ENCODE assay signal across 25 cellular contexts in the genomic region with DNA sequence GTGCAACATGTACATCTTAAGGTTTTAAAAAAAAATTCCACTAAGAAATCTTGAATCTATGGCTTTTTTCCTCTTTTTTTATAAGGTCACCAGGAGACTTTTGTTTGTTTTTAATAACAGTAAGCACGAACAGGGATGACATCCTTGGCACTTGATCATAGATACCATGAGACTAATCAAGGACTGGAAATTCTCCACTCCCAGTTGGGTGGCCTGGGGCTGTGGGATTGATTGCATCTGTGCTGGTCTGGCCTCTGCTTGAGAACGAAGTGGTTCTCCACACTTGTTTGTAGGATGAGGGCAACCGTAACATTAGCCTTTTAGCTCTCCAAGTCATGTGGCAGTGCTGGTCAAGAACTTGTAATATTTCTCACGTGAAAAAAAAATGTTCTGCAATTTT. TPM values are rescaled to one million over a fixed set of nuclear protein-coding genes. Genes with fewer than 3 reads are reported as not detected.
DNase-seq lines count a peak whose midpoint lies in the region; ATAC-seq and TF ChIP-seq lines count a peak whose summit lies in the region.
"Had no signal": no experiment of that assay in that cellular context is flagged by ENCODE, and none has a peak within 500 bp of the region (broad histone marks: within the 10 kb centered on the region; RNA-seq: fewer than 3 reads in every experiment).

No MANE protein-coding gene starts in this region.

- peak; percentile 25 for DNase-seq in EL
- DNase-seq in SJCRH30 = peak; percentile 38 to 55
- peak; percentile 41 for DNase-seq in fibroblast of mammary gland (ENCODE audit: low read depth)
- peak; percentile 97 to 98 for DNase-seq in trophoblast cell
- DNase-seq in SHP77 treated with DMSO at 0.1 percent for 48 hours (lab: John Stamatoyannopoulos, UW) = no peak
- DNase-seq in NCI-H2227 (lab: John Stamatoyannopoulos, UW; ENCODE audit: unreplicated experiment) = no peak
- no peak for DNase-seq in NCI-H345 (lab: John Stamatoyannopoulos, UW)
- DNase-seq: activated CD4-positive, alpha-beta T cell treated with anti-CD3 and anti-CD28 coated beads, Interleukin-2, amount 50 U/mL, for 4 hours; activated naive CD4-positive, alpha-beta T cell treated with anti-CD3 and anti-CD28 coated beads, Interleukin-2, amount 10 ng/mL, durations not matched to agents 7 days and 5 days; activated T-cell treated with anti-CD3 and anti-CD28 coated beads, Interleukin-2, amount 50 U/mL, for 72 hours; CD4-positive, CD25-positive, alpha-beta regulatory T cell; cerebellar nuclear complex; dorsolateral prefrontal cortex; KG1; mucosa of descending colon; NCI-H1417; NCI-H446; NCI-H774; nephron progenitor cell; stimulated activated naive CD4-positive, alpha-beta T cell treated with Interleukin-2 at 50 U/mL for 16 hours; T1000 had no signal

- no peaks in the 10 kb centered on the region for H3K27me3 ChIP-seq in SJCRH30
- no peaks in the 10 kb centered on the region for H3K27me3 ChIP-seq in trophoblast cell (ENCODE audit: insufficient read depth, low read length)
- H3K27me3 ChIP-seq: dorsolateral prefrontal cortex had no signal

- H3K27ac ChIP-seq in SJCRH30 (no peak overlapping the region), trophoblast cell (ENCODE audit: low read depth, low read length) (no peak overlapping the region)
- H3K27ac ChIP-seq: dorsolateral prefrontal cortex, parathyroid adenoma, RWPE1 had no signal

- no peak for ATAC-seq in GM19455 (IDR thresholded peaks at IDR 0.05; ENCODE audit: unreplicated experiment)
- ATAC-seq: activated T-cell treated with anti-CD3 and anti-CD28 coated beads, Interleukin-2, amount 50 U/mL, for 72 hours; HCT116; mucosa of descending colon had no signal

- no peak overlapping the region for H3K4ac ChIP-seq in trophoblast cell (ENCODE audit: low read depth, low read length)

- H2AK5ac ChIP-seq in trophoblast cell (ENCODE audit: low read length) = no peak overlapping the region

- H2AFZ ChIP-seq in trophoblast cell (ENCODE audit: insufficient read depth, low read length, poor library complexity) = no peak overlapping the region
- H2AFZ ChIP-seq: parathyroid adenoma had no signal

- H4K8ac ChIP-seq in trophoblast cell (ENCODE audit: low read depth, low read length) = no peak overlapping the region

- WGBS in trophoblast cell (ENCODE audit: extremely low coverage, insufficient coverage, insufficient read length) = no CpG with 5 or more reads among the region's 4 CpGs

- no peak overlapping the region for H3K9ac ChIP-seq in trophoblast cell (ENCODE audit: low read length)
- H3K9ac ChIP-seq: parathyroid adenoma had no signal

- no peak overlapping the region for H3K4me2 ChIP-seq in trophoblast cell (ENCODE audit: low read length)

- H3K4me1 ChIP-seq in SJCRH30 = no peaks in the 10 kb centered on the region
- H3K4me1 ChIP-seq in trophoblast cell (ENCODE audit: control insufficient read depth in 1 of 2, insufficient read depth in 2 of 2, low read length in 2 of 2) = peaks cover 2 to 5% of the 10 kb centered on the region in 2 experiments
- H3K4me1 ChIP-seq: parathyroid adenoma had no signal

- H3K9me3 ChIP-seq in SJCRH30 (replicated peaks) (no peaks in the 10 kb centered on the region), trophoblast cell (ENCODE audit: insufficient read depth, low read depth, low read length) (no peaks in the 10 kb centered on the region)
- H3K9me3 ChIP-seq: mucosa of descending colon had no signal

- no peak overlapping the region for H2BK120ac ChIP-seq in trophoblast cell (ENCODE audit: insufficient read depth, low read length, poor library complexity)

- H3K79me2 ChIP-seq in trophoblast cell (ENCODE audit: control insufficient read depth, insufficient read depth, low read length, poor library complexity) = peaks cover 2% of the 10 kb centered on the region
- H3K79me2 ChIP-seq: parathyroid adenoma had no signal

- H4K12ac ChIP-seq in trophoblast cell (ENCODE audit: low read depth, low read length) = no peak overlapping the region

- H3K14ac ChIP-seq in trophoblast cell (ENCODE audit: low read length) = no peak overlapping the region

- no peak overlapping the region for H3K23ac ChIP-seq in trophoblast cell (ENCODE audit: low read length)

- no peak overlapping the region for H4K91ac ChIP-seq in trophoblast cell (ENCODE audit: low read depth, low read length)

- H2BK12ac ChIP-seq in trophoblast cell (ENCODE audit: low read length) = no peak overlapping the region

- H2BK5ac ChIP-seq in trophoblast cell (ENCODE audit: low read depth, low read length, poor library complexity) = no peak overlapping the region

- no peaks in the 10 kb centered on the region for H3K36me3 ChIP-seq in SJCRH30
- peaks cover 0 to 2% of the 10 kb centered on the region in 2 experiments for H3K36me3 ChIP-seq in trophoblast cell (ENCODE audit: control insufficient read depth in 1 of 2, insufficient read depth in 2 of 2, low read length in 2 of 2)

- no peaks in the 10 kb centered on the region for H3K79me1 ChIP-seq in trophoblast cell (ENCODE audit: low read length)

- H3K4me3 ChIP-seq in SJCRH30 = no peak overlapping the region
- no peak overlapping the region for H3K4me3 ChIP-seq in fibroblast of mammary gland (ENCODE audit: control insufficient read depth, low read depth, low read length)
- no peak overlapping the region for H3K4me3 ChIP-seq in trophoblast cell (ENCODE audit: low read depth, low read length)
- H3K4me3 ChIP-seq: dorsolateral prefrontal cortex, mucosa of descending colon had no signal

- no peak for TF ChIP-seq CTCF in fibroblast of mammary gland (conservative IDR thresholded peaks at IDR 0.05; ENCODE audit: control insufficient read depth, insufficient read depth, low read depth, low read length)

- no peak overlapping the region for H3K18ac ChIP-seq in trophoblast cell (ENCODE audit: low read length)

RNA-seq across cellular contexts. Expression of a gene that starts 35.4 kb away (rescaled TPM):
- 16.8 and 17.7 TPM in 2 replicates for total RNA-seq in SJCRH30 (2014; rRNA removed; shearing (Covaris generic))
- 11.4 TPM in 2 replicates for polyA plus RNA-seq in trophoblast cell (2013)

RNA-seq across cellular contexts. Expression of a gene that starts 41.0 kb away (rescaled TPM):
- total RNA-seq in SJCRH30 (2014; rRNA removed; shearing (Covaris generic)) = 18.2 and 19.7 TPM in 2 replicates
- polyA plus RNA-seq in trophoblast cell (2013) = 16.6 and 17.3 TPM in 2 replicates

Comparison
In these comparisons a context has a peak if more than half of its experiments do, and no peak if none do; other contexts are left out.
1. DNase-seq: peak in EL (single experiment), SJCRH30 (2 of 2), fibroblast of mammary gland (single experiment) and trophoblast cell (2 of 2); none in SHP77 treated with DMSO at 0.1 percent for 48 hours (single experiment), NCI-H2227 (single experiment) and NCI-H345 (single experiment).